Comparison of ENCODE assay signal across 9 cellular contexts in genomic region chr2:100924122-100924519, GRCh38.
DNase-seq lines count a peak whose midpoint lies in the region; ATAC-seq and TF ChIP-seq lines count a peak whose summit lies in the region.
"Had no signal": no experiment of that assay in that cellular context is flagged by ENCODE, and none has a peak within 500 bp of the region (broad histone marks: within the 10 kb centered on the region; RNA-seq: fewer than 3 reads in every experiment).

No MANE protein-coding gene starts in this region.

- peak overlapping the region in 3 of 4 donors; percentile 67 to 84 (median 80) for H3K27ac ChIP-seq in Peyer's patch
- peak overlapping the region; percentile 53 to 91 (median 78) for H3K27ac ChIP-seq in esophagus squamous epithelium
- H3K27ac ChIP-seq in sigmoid colon, result peak overlapping the region; percentile 49 to 80 (median 72)

- H3K4me3 ChIP-seq in Peyer's patch, result peak overlapping the region in 1 of 4 donors; percentile 32
- peak overlapping the region in 3 of 4 donors; percentile 25 to 52 (median 26) for H3K4me3 ChIP-seq in esophagus squamous epithelium
- peak overlapping the region in 1 of 4 donors; percentile 28 for H3K4me3 ChIP-seq in sigmoid colon

- peak; percentile 6 for ATAC-seq in GM18909 (IDR thresholded peaks at IDR 0.05; ENCODE audit: poor library complexity, unreplicated experiment)

- TF ChIP-seq EP300 in sigmoid colon (IDR thresholded peaks at IDR 0.05), result no peak

- H3K27me3 ChIP-seq in Peyer's patch, result no peaks in the 10 kb centered on the region
- no peaks in the 10 kb centered on the region for H3K27me3 ChIP-seq in esophagus squamous epithelium
- H3K27me3 ChIP-seq in sigmoid colon, result no peaks in the 10 kb centered on the region

- 92 to 93% methylated on average over 1 of the region's 1 CpG for WGBS in esophagus squamous epithelium, 2 donors
- 84 to 95% methylated on average over 1 of the region's 1 CpG for WGBS in sigmoid colon, 2 donors

- DNase-seq in Peyer's patch (no peak), esophagus squamous epithelium (lab: John Stamatoyannopoulos, UW) (no peak), sigmoid colon (no peak), OCI-M1 (lab: John Stamatoyannopoulos, UW) (no peak), SHP77 treated with DMSO at 0.1 percent for 48 hours (lab: John Stamatoyannopoulos, UW) (no peak)
- no peak for DNase-seq in stimulated activated naive CD4-positive, alpha-beta T cell treated with Interleukin-2 at 50 U/mL for 16 hours (lab: John Stamatoyannopoulos, UW)
- DNase-seq in stimulated activated CD4-positive, alpha-beta T cell treated with anti-CD3 and anti-CD28 coated beads, Interleukin-4, amount 100 ng/mL, for 1 hour, result no peak
- DNase-seq: Kasumi-1 had no signal

- TF ChIP-seq CTCF in Peyer's patch (IDR thresholded peaks at IDR 0.05) (no peak), esophagus squamous epithelium (IDR thresholded peaks at IDR 0.05) (no peak), sigmoid colon (IDR thresholded peaks at IDR 0.05) (no peak)

- peaks cover 0 to 10% (median 0%) of the 10 kb centered on the region in 3 donors for H3K36me3 ChIP-seq in Peyer's patch
- H3K36me3 ChIP-seq in esophagus squamous epithelium, result peaks cover 0 to 52% (median 0%) of the 10 kb centered on the region in 3 donors
- peaks cover 0 to 11% (median 0%) of the 10 kb centered on the region in 4 donors for H3K36me3 ChIP-seq in sigmoid colon

- peaks cover 0 to 4% (median 1%) of the 10 kb centered on the region in 4 donors for H3K4me1 ChIP-seq in Peyer's patch
- H3K4me1 ChIP-seq in esophagus squamous epithelium, result peaks cover 0 to 19% (median 5%) of the 10 kb centered on the region in 3 donors
- H3K4me1 ChIP-seq in sigmoid colon, result peaks cover 0 to 16% (median 7%) of the 10 kb centered on the region in 4 donors

- H3K9me3 ChIP-seq in Peyer's patch (no peaks in the 10 kb centered on the region), esophagus squamous epithelium (no peaks in the 10 kb centered on the region), sigmoid colon (no peaks in the 10 kb centered on the region)

- TF ChIP-seq POLR2A in Peyer's patch (IDR thresholded peaks at IDR 0.05) (no peak), esophagus squamous epithelium (IDR thresholded peaks at IDR 0.05) (no peak), sigmoid colon (IDR thresholded peaks at IDR 0.05) (no peak)

- intact Hi-C loops in esophagus squamous epithelium (cut with DNase I), result no loop called here
- intact Hi-C loops in sigmoid colon (cut with DNase I), result no loop called here
